20 cellular contexts compared by ENCODE assay signal in the genomic region with DNA sequence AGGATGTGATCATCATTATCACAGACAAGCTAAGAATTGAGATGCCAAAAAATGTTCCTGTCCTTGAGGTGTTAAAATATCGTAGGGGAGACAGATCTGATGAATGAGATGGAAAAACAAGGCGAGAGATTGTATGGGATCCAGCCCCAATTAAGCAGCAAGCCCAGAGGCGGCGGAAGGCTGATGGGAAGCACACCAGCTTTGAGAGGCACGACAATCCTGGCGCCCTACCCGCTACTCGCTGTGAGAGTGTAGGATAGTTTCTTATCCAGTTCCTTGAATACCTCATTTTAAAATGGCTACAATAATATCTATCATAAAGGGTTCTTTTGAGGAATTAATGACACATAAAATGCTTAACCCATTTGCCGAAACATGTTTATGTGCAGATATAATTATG.
"Had no signal": no experiment of that assay in that cellular context is flagged by ENCODE, and none has a peak within 500 bp of the region (broad histone marks: within the 10 kb centered on the region; RNA-seq: fewer than 3 reads in every experiment).

No MANE protein-coding gene starts in this region.

- H3K9me3 ChIP-seq: esophagus squamous epithelium, pancreas, right atrium auricular region, sigmoid colon, stomach, testis, tibial artery, upper lobe of left lung had no signal

- H3K4me1 ChIP-seq: pancreas, right atrium auricular region, sigmoid colon, stomach, testis, tibial artery, upper lobe of left lung had no signal

- DNase-seq: dermis blood vessel endothelial cell; effector memory CD8-positive, alpha-beta T cell; erythroblast; esophagus squamous epithelium; kidney; midbrain; naive thymus-derived CD8-positive, alpha-beta T cell; nephron progenitor cell; nucleus accumbens; pancreas; sigmoid colon; stimulated activated CD4-positive, alpha-beta T cell treated with anti-CD3 and anti-CD28 coated beads, Interleukin-2, amount 100 ng/mL, for 24 hours; stimulated activated CD4-positive, alpha-beta T cell treated with anti-CD3 and anti-CD28 coated beads, Interleukin-4, amount 100 ng/mL, for 24 hours; stimulated activated naive CD4-positive, alpha-beta T cell treated with Interleukin-2 at 50 U/mL for 16 hours; stomach; testis; tibial artery; upper lobe of left lung had no signal

- H3K27me3 ChIP-seq: esophagus squamous epithelium, right atrium auricular region, sigmoid colon, stomach, testis, tibial artery, upper lobe of left lung had no signal

- H3K4me3 ChIP-seq: coronary artery, esophagus squamous epithelium, pancreas, right atrium auricular region, sigmoid colon, stomach, testis, tibial artery, upper lobe of left lung had no signal

- H3K36me3 ChIP-seq: esophagus squamous epithelium, pancreas, right atrium auricular region, sigmoid colon, stomach, tibial artery, upper lobe of left lung had no signal

- H3K27ac ChIP-seq: coronary artery, esophagus squamous epithelium, pancreas, right atrium auricular region, sigmoid colon, stomach, testis, tibial artery, upper lobe of left lung had no signal
